ENCODE assay signal across 19 cellular contexts in the genomic region with DNA sequence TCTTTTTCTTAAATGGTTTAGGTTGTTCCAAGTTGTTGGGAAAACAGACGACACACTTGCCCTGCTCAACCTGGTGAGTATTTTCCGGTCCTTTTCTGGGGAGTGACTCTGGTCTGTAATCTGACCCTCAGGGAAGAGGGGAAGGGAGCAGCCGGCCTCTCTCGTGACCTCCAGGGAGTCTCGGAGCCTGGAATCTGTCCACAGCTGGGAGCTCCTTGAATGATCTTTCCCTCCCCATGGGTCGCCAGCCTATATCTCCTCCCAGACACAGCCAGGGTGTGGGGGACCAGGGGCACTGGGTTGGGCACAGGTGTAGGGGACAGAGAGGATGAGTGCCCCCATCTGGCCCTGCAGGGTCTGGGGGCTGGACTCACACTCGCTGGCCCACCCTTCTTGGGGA. TPM values are rescaled to one million over a fixed set of nuclear protein-coding genes. Genes with fewer than 3 reads are reported as not detected.
DNase-seq lines count a peak whose midpoint lies in the region; ATAC-seq and TF ChIP-seq lines count a peak whose summit lies in the region.
"Had no signal": no experiment of that assay in that cellular context is flagged by ENCODE, and none has a peak within 500 bp of the region (broad histone marks: within the 10 kb centered on the region; RNA-seq: fewer than 3 reads in every experiment).

No MANE protein-coding gene starts in this region.

- 66 to 75% methylated on average over 7 of the region's 7 CpGs for WGBS in aorta, 2 donors

- peak; percentile 5 for DNase-seq in activated CD4-positive, alpha-beta memory T cell treated with anti-CD3 and anti-CD28 coated beads for 36 hours
- no peak for DNase-seq in activated CD4-positive, alpha-beta memory T cell treated with anti-CD3 and anti-CD28 coated beads, Interleukin-2, amount 10 ng/mL, durations not matched to agents 7 days and 5 days
- DNase-seq in ecto neural progenitor cell (ENCODE audit: low spot score) = peak; percentile 53
- DNase-seq in nephron progenitor cell = peak; percentile 59
- peak; percentile 29 to 67 for DNase-seq in aorta
- DNase-seq in NCI-H1092 treated with DMSO at 0.1 percent for 48 hours (lab: John Stamatoyannopoulos, UW) = no peak
- no peak for DNase-seq in NK-92 (lab: John Stamatoyannopoulos, UW; ENCODE audit: unreplicated experiment)
- DNase-seq: BE2C, EL, NCI-H1048, NCI-H146, NCI-H2081, NCI-H510A treated with DMSO at 0.1 percent for 48 hours, NCI-H82 had no signal

- POLR2A ChIA-PET in activated CD4-positive, alpha-beta memory T cell treated with anti-CD3 and anti-CD28 coated beads for 36 hours (lab: Charles Lee) = no interaction called here
- POLR2A ChIA-PET in activated CD4-positive, alpha-beta memory T cell treated with anti-CD3 and anti-CD28 coated beads, Interleukin-2, amount 10 ng/mL, durations not matched to agents 7 days and 5 days (lab: Charles Lee) = no interaction called here

- H3K9me3 ChIP-seq in aorta (ENCODE audit: control insufficient read depth, low read length) = no peaks in the 10 kb centered on the region
- H3K9me3 ChIP-seq: BE2C had no signal

- H3K36me3 Mint-ChIP-seq in activated CD4-positive, alpha-beta memory T cell treated with anti-CD3 and anti-CD28 coated beads for 36 hours = peaks cover 6% of the 10 kb centered on the region
- H3K36me3 Mint-ChIP-seq in activated CD4-positive, alpha-beta memory T cell treated with anti-CD3 and anti-CD28 coated beads, Interleukin-2, amount 10 ng/mL, durations not matched to agents 7 days and 5 days (ENCODE audit: low read depth) = no peaks in the 10 kb centered on the region
- H3K36me3 Mint-ChIP-seq in nephron progenitor cell (ENCODE audit: low read depth) = peaks cover 9% of the 10 kb centered on the region

- H3K4me3 Mint-ChIP-seq in activated CD4-positive, alpha-beta memory T cell treated with anti-CD3 and anti-CD28 coated beads for 36 hours = no peak overlapping the region
- H3K4me3 Mint-ChIP-seq in activated CD4-positive, alpha-beta memory T cell treated with anti-CD3 and anti-CD28 coated beads, Interleukin-2, amount 10 ng/mL, durations not matched to agents 7 days and 5 days = no peak overlapping the region
- H3K4me3 Mint-ChIP-seq in nephron progenitor cell = peak overlapping the region; percentile 48
- H3K4me3 Mint-ChIP-seq: CD4-positive, alpha-beta T cell had no signal

- CTCF ChIA-PET in activated CD4-positive, alpha-beta memory T cell treated with anti-CD3 and anti-CD28 coated beads for 36 hours (lab: Charles Lee) = no interaction called here
- CTCF ChIA-PET in activated CD4-positive, alpha-beta memory T cell treated with anti-CD3 and anti-CD28 coated beads, Interleukin-2, amount 10 ng/mL, durations not matched to agents 7 days and 5 days (lab: Charles Lee) = no interaction called here

- no peaks in the 10 kb centered on the region for H3K27me3 ChIP-seq in aorta (ENCODE audit: control insufficient read depth in 1 of 2, insufficient read depth in 2 of 2, low read length in 1 of 2)
- H3K27me3 ChIP-seq: BE2C had no signal

- no peaks in the 10 kb centered on the region for H3K4me1 ChIP-seq in aorta (ENCODE audit: control insufficient read depth in 1 of 2, insufficient read depth in 2 of 2, low read length in 2 of 2)
- H3K4me1 ChIP-seq: BE2C had no signal

- no peak for TF ChIP-seq CTCF in nephron progenitor cell (IDR thresholded peaks at IDR 0.05)

- no peak for ATAC-seq in aorta (ENCODE audit: low FRiP score)
- ATAC-seq in HG02759 (IDR thresholded peaks at IDR 0.05; ENCODE audit: unreplicated experiment) = no peak

- H3K27ac ChIP-seq in aorta (ENCODE audit: low read depth in 1 of 2, low read length in 2 of 2) = no peak overlapping the region
- H3K27ac ChIP-seq: 22Rv1, KMS-11 had no signal

- H3K27me3 Mint-ChIP-seq in activated CD4-positive, alpha-beta memory T cell treated with anti-CD3 and anti-CD28 coated beads for 36 hours = no peaks in the 10 kb centered on the region
- H3K27me3 Mint-ChIP-seq in activated CD4-positive, alpha-beta memory T cell treated with anti-CD3 and anti-CD28 coated beads, Interleukin-2, amount 10 ng/mL, durations not matched to agents 7 days and 5 days = no peaks in the 10 kb centered on the region
- H3K27me3 Mint-ChIP-seq in nephron progenitor cell (ENCODE audit: low read depth, poor library complexity) = peaks cover 12% of the 10 kb centered on the region
- H3K27me3 Mint-ChIP-seq: CD4-positive, alpha-beta T cell had no signal

- intact Hi-C loops in activated CD4-positive, alpha-beta memory T cell treated with anti-CD3 and anti-CD28 coated beads for 36 hours (cut with micrococcal nuclease) = no loop called here
- intact Hi-C loops in aorta (cut with DNase I) = no loop called here

- no peak overlapping the region for H3K4me3 ChIP-seq in aorta (ENCODE audit: low read length in 2 of 2)

- H3K27ac Mint-ChIP-seq in activated CD4-positive, alpha-beta memory T cell treated with anti-CD3 and anti-CD28 coated beads for 36 hours = no peak overlapping the region
- no peak overlapping the region for H3K27ac Mint-ChIP-seq in activated CD4-positive, alpha-beta memory T cell treated with anti-CD3 and anti-CD28 coated beads, Interleukin-2, amount 10 ng/mL, durations not matched to agents 7 days and 5 days
- H3K27ac Mint-ChIP-seq in nephron progenitor cell = peak overlapping the region; percentile 70
- H3K27ac Mint-ChIP-seq: CD4-positive, alpha-beta T cell had no signal

- H3K36me3 ChIP-seq in aorta (ENCODE audit: control insufficient read depth in 1 of 2, insufficient read depth in 2 of 2, low read length in 1 of 2) = no peaks in the 10 kb centered on the region

- H3K4me1 Mint-ChIP-seq in activated CD4-positive, alpha-beta memory T cell treated with anti-CD3 and anti-CD28 coated beads for 36 hours (ENCODE audit: low read depth) = no peaks in the 10 kb centered on the region
- H3K4me1 Mint-ChIP-seq in activated CD4-positive, alpha-beta memory T cell treated with anti-CD3 and anti-CD28 coated beads, Interleukin-2, amount 10 ng/mL, durations not matched to agents 7 days and 5 days = no peaks in the 10 kb centered on the region
- peaks cover 56% of the 10 kb centered on the region for H3K4me1 Mint-ChIP-seq in nephron progenitor cell

- no peaks in the 10 kb centered on the region for H3K9me3 Mint-ChIP-seq in activated CD4-positive, alpha-beta memory T cell treated with anti-CD3 and anti-CD28 coated beads for 36 hours
- no peaks in the 10 kb centered on the region for H3K9me3 Mint-ChIP-seq in activated CD4-positive, alpha-beta memory T cell treated with anti-CD3 and anti-CD28 coated beads, Interleukin-2, amount 10 ng/mL, durations not matched to agents 7 days and 5 days
- H3K9me3 Mint-ChIP-seq in nephron progenitor cell = no peaks in the 10 kb centered on the region
- H3K9me3 Mint-ChIP-seq: CD4-positive, alpha-beta T cell had no signal

RNA-seq across cellular contexts. Expression of a gene that starts 18.9 kb away (rescaled TPM):
- 10 to 100 TPM; 13.8 to 15.8 TPM for total RNA-seq in activated CD4-positive, alpha-beta memory T cell treated with anti-CD3 and anti-CD28 coated beads for 36 hours
- 10 to 100 TPM; 24.1 to 28.8 TPM for total RNA-seq in activated CD4-positive, alpha-beta memory T cell treated with anti-CD3 and anti-CD28 coated beads, Interleukin-2, amount 10 ng/mL, durations not matched to agents 7 days and 5 days
- total RNA-seq in aorta = 10 to 100 TPM; 17.4 to 26.0 TPM
- 10 to 100 TPM; 35.2 to 81.3 TPM for polyA plus RNA-seq in aorta

RNA-seq across cellular contexts. Expression of a gene that starts 19.1 kb away (rescaled TPM):
- 100 to 1,000 TPM in 1 of 2 experiments, 10 to 100 TPM in 1; 97.0 to 101 TPM for total RNA-seq in activated CD4-positive, alpha-beta memory T cell treated with anti-CD3 and anti-CD28 coated beads for 36 hours
- total RNA-seq in activated CD4-positive, alpha-beta memory T cell treated with anti-CD3 and anti-CD28 coated beads, Interleukin-2, amount 10 ng/mL, durations not matched to agents 7 days and 5 days = 100 to 1,000 TPM; 139 to 156 TPM
- total RNA-seq in aorta = 10 to 100 TPM; 90.8 to 98.0 TPM
- 100 to 1,000 TPM in 1 of 2 donors, 10 to 100 TPM in 1; 52.0 to 300 TPM for polyA plus RNA-seq in aorta

RNA-seq across cellular contexts. Expression of a gene that starts 22.2 kb away (rescaled TPM):
- total RNA-seq in activated CD4-positive, alpha-beta memory T cell treated with anti-CD3 and anti-CD28 coated beads for 36 hours = 10 to 100 TPM; 11.1 to 11.4 TPM
- total RNA-seq in activated CD4-positive, alpha-beta memory T cell treated with anti-CD3 and anti-CD28 coated beads, Interleukin-2, amount 10 ng/mL, durations not matched to agents 7 days and 5 days = 10 to 100 TPM; 13.8 to 14.7 TPM
- total RNA-seq in aorta = 10 to 100 TPM; 11.2 to 14.2 TPM
- polyA plus RNA-seq in aorta = 10 to 100 TPM in 1 of 2 donors, 1 to 10 TPM in 1; 5.4 to 13.4 TPM

RNA-seq across cellular contexts. Expression of a gene that starts 35.7 kb away (rescaled TPM):
- 10 to 100 TPM in 1 of 2 experiments, 1 to 10 TPM in 1; 9.0 to 10.1 TPM for total RNA-seq in activated CD4-positive, alpha-beta memory T cell treated with anti-CD3 and anti-CD28 coated beads for 36 hours
- 10 to 100 TPM; 18.8 to 19.0 TPM for total RNA-seq in activated CD4-positive, alpha-beta memory T cell treated with anti-CD3 and anti-CD28 coated beads, Interleukin-2, amount 10 ng/mL, durations not matched to agents 7 days and 5 days
- total RNA-seq in aorta = 10 to 100 TPM; 27.5 to 44.2 TPM
- 10 to 100 TPM in 1 of 2 donors, 1 to 10 TPM in 1; 5.9 to 42.5 TPM for polyA plus RNA-seq in aorta

RNA-seq across cellular contexts. Expression of a gene that starts 42.0 kb away (rescaled TPM):
- not detected for total RNA-seq in activated CD4-positive, alpha-beta memory T cell treated with anti-CD3 and anti-CD28 coated beads for 36 hours
- under 1 TPM in 1 of 2 experiments, not detected in 1; 0.20 TPM for total RNA-seq in activated CD4-positive, alpha-beta memory T cell treated with anti-CD3 and anti-CD28 coated beads, Interleukin-2, amount 10 ng/mL, durations not matched to agents 7 days and 5 days
- total RNA-seq in aorta = under 1 TPM in 1 of 2 donors, not detected in 1; 0.45 TPM
- under 1 TPM; 0.38 to 0.87 TPM for polyA plus RNA-seq in aorta
- total RNA-seq: CD4-positive, alpha-beta T cell; SK-MEL-5 had no signal

Comparison
In these comparisons a context has a peak if more than half of its experiments do, and no peak if none do; other contexts are left out.
1. DNase-seq: peak in activated CD4-positive, alpha-beta memory T cell treated with anti-CD3 and anti-CD28 coated beads for 36 hours (single experiment), ecto neural progenitor cell (single experiment), nephron progenitor cell (single experiment) and aorta (2 of 2); none in activated CD4-positive, alpha-beta memory T cell treated with anti-CD3 and anti-CD28 coated beads, Interleukin-2, amount 10 ng/mL, durations not matched to agents 7 days and 5 days (single experiment), NCI-H1092 treated with DMSO at 0.1 percent for 48 hours (single experiment) and NK-92 (single experiment).